In the genomic region with DNA sequence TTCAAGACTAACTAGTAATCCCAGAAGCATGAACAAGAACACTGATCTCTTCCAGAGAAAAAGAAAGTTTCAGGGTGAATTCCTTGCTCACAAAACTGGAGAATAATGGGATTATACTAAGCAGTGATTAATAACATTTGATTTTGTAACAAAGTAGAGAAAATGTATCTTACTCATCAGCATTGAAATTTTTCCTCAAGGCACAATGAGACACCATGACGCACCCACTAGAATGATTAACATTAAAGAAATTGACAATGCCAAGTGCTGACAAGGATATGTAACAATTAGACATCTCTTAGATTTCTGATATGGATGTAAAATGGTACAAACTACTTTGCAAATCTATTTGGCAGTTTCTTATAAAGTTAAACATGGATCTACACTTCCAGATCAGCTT, we compare ENCODE assay signal across 22 cellular contexts.
"Had no signal": no experiment of that assay in that cellular context is flagged by ENCODE, and none has a peak within 500 bp of the region (broad histone marks: within the 10 kb centered on the region; RNA-seq: fewer than 3 reads in every experiment).

No MANE protein-coding gene starts in this region.

- H3K4me3 ChIP-seq: gastrocnemius medialis, neural progenitor cell, ovary, psoas muscle, testis, upper lobe of right lung had no signal

- H3K9me3 ChIP-seq: gastrocnemius medialis, ovary, psoas muscle, testis, upper lobe of right lung had no signal

- H3K27me3 ChIP-seq: gastrocnemius medialis, neural progenitor cell, ovary, testis, upper lobe of right lung had no signal

- ATAC-seq: activated CD8-positive, alpha-beta memory T cell treated with anti-CD3 and anti-CD28 coated beads, Interleukin-2, amount 10 ng/mL, durations not matched to agents 7 days and 5 days; gastrocnemius medialis; left ventricle myocardium superior; naive thymus-derived CD4-positive, alpha-beta T cell; psoas muscle; sciatic nerve; stimulated activated memory B cell treated with anti-CD40 and anti-IgM and Interleukin-4, amounts not matched to agents 10 μg/mL and 1 μg/mL and 100 μg/mL, for 72 hours; upper lobe of right lung had no signal

- H3K9me3 Mint-ChIP-seq: activated B cell treated with CpG ODN at 0.5 μM for 24 hours; activated CD4-positive, alpha-beta memory T cell treated with anti-CD3 and anti-CD28 coated beads, Interleukin-2, amount 10 ng/mL, durations not matched to agents 7 days and 5 days; T-helper 2 cell treated with Interferon-gamma antibody and Interleukin-4, amounts not matched to agents 5 μg/mL and 100 μg/mL, for 36 hours had no signal

- H3K36me3 ChIP-seq: gastrocnemius medialis, neural progenitor cell, ovary, upper lobe of right lung had no signal

- H3K4me1 Mint-ChIP-seq: activated B cell treated with CpG ODN at 0.5 μM for 24 hours; activated CD4-positive, alpha-beta memory T cell treated with anti-CD3 and anti-CD28 coated beads, Interleukin-2, amount 10 ng/mL, durations not matched to agents 7 days and 5 days; activated CD8-positive, alpha-beta memory T cell treated with anti-CD3 and anti-CD28 coated beads, Interleukin-2, amount 10 ng/mL, durations not matched to agents 7 days and 5 days; memory B cell; naive thymus-derived CD4-positive, alpha-beta T cell; neural progenitor cell; stimulated activated memory B cell treated with anti-CD40 and anti-IgM and Interleukin-4, amounts not matched to agents 10 μg/mL and 1 μg/mL and 100 μg/mL, for 72 hours had no signal

- H2AFZ ChIP-seq: neural progenitor cell had no signal

- H3K4me2 ChIP-seq: neural progenitor cell had no signal

- H3K27ac Mint-ChIP-seq: activated B cell treated with CpG ODN at 0.5 μM for 24 hours; activated CD4-positive, alpha-beta memory T cell treated with anti-CD3 and anti-CD28 coated beads, Interleukin-2, amount 10 ng/mL, durations not matched to agents 7 days and 5 days; activated CD8-positive, alpha-beta memory T cell treated with anti-CD3 and anti-CD28 coated beads, Interleukin-2, amount 10 ng/mL, durations not matched to agents 7 days and 5 days; activated naive CD8-positive, alpha-beta T cell; memory B cell; naive thymus-derived CD4-positive, alpha-beta T cell; neural progenitor cell; stimulated activated memory B cell treated with anti-CD40 and anti-IgM and Interleukin-4, amounts not matched to agents 10 μg/mL and 1 μg/mL and 100 μg/mL, for 72 hours; T-helper 2 cell treated with Interferon-gamma antibody and Interleukin-4, amounts not matched to agents 5 μg/mL and 100 μg/mL, for 36 hours had no signal

- H3K4me3 Mint-ChIP-seq: activated B cell treated with CpG ODN at 0.5 μM for 24 hours; activated CD4-positive, alpha-beta memory T cell treated with anti-CD3 and anti-CD28 coated beads, Interleukin-2, amount 10 ng/mL, durations not matched to agents 7 days and 5 days; activated CD8-positive, alpha-beta memory T cell treated with anti-CD3 and anti-CD28 coated beads, Interleukin-2, amount 10 ng/mL, durations not matched to agents 7 days and 5 days; activated naive CD8-positive, alpha-beta T cell; memory B cell; naive thymus-derived CD4-positive, alpha-beta T cell; neural progenitor cell; stimulated activated memory B cell treated with anti-CD40 and anti-IgM and Interleukin-4, amounts not matched to agents 10 μg/mL and 1 μg/mL and 100 μg/mL, for 72 hours; T-helper 2 cell treated with Interferon-gamma antibody and Interleukin-4, amounts not matched to agents 5 μg/mL and 100 μg/mL, for 36 hours had no signal

- H3K4me1 ChIP-seq: gastrocnemius medialis, neural progenitor cell, psoas muscle, testis, upper lobe of right lung had no signal

- H3K27me3 Mint-ChIP-seq: activated B cell treated with CpG ODN at 0.5 μM for 24 hours; activated CD4-positive, alpha-beta memory T cell treated with anti-CD3 and anti-CD28 coated beads, Interleukin-2, amount 10 ng/mL, durations not matched to agents 7 days and 5 days; activated CD8-positive, alpha-beta memory T cell treated with anti-CD3 and anti-CD28 coated beads, Interleukin-2, amount 10 ng/mL, durations not matched to agents 7 days and 5 days; memory B cell; stimulated activated memory B cell treated with anti-CD40 and anti-IgM and Interleukin-4, amounts not matched to agents 10 μg/mL and 1 μg/mL and 100 μg/mL, for 72 hours had no signal

- H3K27ac ChIP-seq: gastrocnemius medialis, neural progenitor cell, ovary, psoas muscle, testis, upper lobe of right lung had no signal

- H3K9ac ChIP-seq: neural progenitor cell had no signal

- DNase-seq: activated B cell treated with CpG ODN at 0.5 μM for 24 hours; activated CD4-positive, alpha-beta memory T cell treated with anti-CD3 and anti-CD28 coated beads, Interleukin-2, amount 10 ng/mL, durations not matched to agents 7 days and 5 days; activated CD4-positive, alpha-beta T cell treated with anti-CD3 and anti-CD28 coated beads for 48 hours; activated CD8-positive, alpha-beta memory T cell treated with anti-CD3 and anti-CD28 coated beads, Interleukin-2, amount 10 ng/mL, durations not matched to agents 7 days and 5 days; dermis blood vessel endothelial cell; effector memory CD4-positive, alpha-beta T cell; gastrocnemius medialis; head of caudate nucleus; left ventricle myocardium superior; naive thymus-derived CD4-positive, alpha-beta T cell; ovary; psoas muscle; stimulated activated CD4-positive, alpha-beta T cell treated with anti-CD3 and anti-CD28 coated beads, Interleukin-4, amount 100 ng/mL, for 4 hours; testis; upper lobe of right lung had no signal

- FAIRE-seq: endothelial cell of umbilical vein had no signal

- H3K36me3 Mint-ChIP-seq: activated CD8-positive, alpha-beta memory T cell treated with anti-CD3 and anti-CD28 coated beads, Interleukin-2, amount 10 ng/mL, durations not matched to agents 7 days and 5 days; activated naive CD8-positive, alpha-beta T cell; memory B cell; naive thymus-derived CD4-positive, alpha-beta T cell; neural progenitor cell; stimulated activated memory B cell treated with anti-CD40 and anti-IgM and Interleukin-4, amounts not matched to agents 10 μg/mL and 1 μg/mL and 100 μg/mL, for 72 hours had no signal
